14 cellular contexts compared by ENCODE assay signal in the genomic region with DNA sequence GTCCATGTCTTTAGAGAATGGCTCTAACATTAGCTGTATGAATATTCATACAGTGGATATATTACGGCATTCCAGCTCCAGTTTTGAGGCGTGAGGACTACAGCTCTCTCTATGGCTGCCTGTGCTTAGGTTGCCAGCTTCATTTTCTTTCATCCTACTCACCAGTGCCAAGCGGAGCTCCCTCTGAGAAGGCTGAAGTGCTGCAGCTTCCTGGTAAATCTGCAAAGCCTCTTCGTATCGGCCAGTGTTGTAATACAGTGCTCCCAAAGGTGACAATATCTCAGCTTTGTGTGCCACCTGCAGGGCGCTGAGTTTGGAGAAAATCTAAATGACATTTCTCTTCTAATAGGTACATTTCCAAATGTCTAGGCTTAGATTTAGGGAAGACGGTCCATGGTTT. TPM values are rescaled to one million over a fixed set of nuclear protein-coding genes. Genes with fewer than 3 reads are reported as not detected.
DNase-seq lines count a peak whose midpoint lies in the region; ATAC-seq and TF ChIP-seq lines count a peak whose summit lies in the region.
"Had no signal": no experiment of that assay in that cellular context is flagged by ENCODE, and none has a peak within 500 bp of the region (broad histone marks: within the 10 kb centered on the region; RNA-seq: fewer than 3 reads in every experiment).

No MANE protein-coding gene starts in this region.

- H3K4me1 ChIP-seq in Loucy (ENCODE audit: insufficient read depth, low read length, poor library complexity, severe bottlenecking), result no peaks in the 10 kb centered on the region
- H3K4me1 ChIP-seq in mucosa of descending colon (ENCODE audit: low read depth), result no peaks in the 10 kb centered on the region
- H3K4me1 ChIP-seq in ascending aorta, result no peaks in the 10 kb centered on the region

- no peaks in the 10 kb centered on the region for H3K36me3 Mint-ChIP-seq in mesothelial cell of epicardium
- H3K36me3 Mint-ChIP-seq: naive B cell had no signal

- no peaks in the 10 kb centered on the region for H3K27me3 Mint-ChIP-seq in mesothelial cell of epicardium (ENCODE audit: low read depth)

- intact Hi-C loops in mucosa of descending colon (cut with DNase I, micrococcal nuclease), result no loop called here
- intact Hi-C loops in ascending aorta (cut with DNase I), result no loop called here

- no peak overlapping the region for H3K27ac Mint-ChIP-seq in mesothelial cell of epicardium
- H3K27ac Mint-ChIP-seq: naive B cell had no signal

- peak; percentile 44 for ATAC-seq in mucosa of descending colon
- no peak for ATAC-seq in HG03280 (IDR thresholded peaks at IDR 0.05; ENCODE audit: unreplicated experiment)
- ATAC-seq: GM12878 had no signal

- H3K36me3 ChIP-seq in Loucy (ENCODE audit: insufficient read depth, low read length) (no peaks in the 10 kb centered on the region), mucosa of descending colon (ENCODE audit: low read depth) (no peaks in the 10 kb centered on the region), ascending aorta (peaks cover 0 to 43% of the 10 kb centered on the region in 2 donors)

- H3K27me3 ChIP-seq in Loucy (ENCODE audit: insufficient read depth, low read length, poor library complexity, severe bottlenecking), result no peaks in the 10 kb centered on the region
- no peaks in the 10 kb centered on the region for H3K27me3 ChIP-seq in ascending aorta

- H3K9me2 ChIP-seq in Loucy (replicated peaks; ENCODE audit: low read depth, low read length), result no peaks in the 10 kb centered on the region

- H2AFZ ChIP-seq in Loucy (ENCODE audit: low read length), result no peak overlapping the region; the same call in 1 of the 2 replicates

- no peak overlapping the region for H3K27ac ChIP-seq in VCaP
- H3K27ac ChIP-seq in ascending aorta, result no peak overlapping the region

- no peak overlapping the region for H3K4me3 ChIP-seq in Loucy (ENCODE audit: low read length, poor library complexity, severe bottlenecking)
- H3K4me3 ChIP-seq in mucosa of descending colon, result no peak overlapping the region
- H3K4me3 ChIP-seq in ascending aorta, result no peak overlapping the region
- H3K4me3 ChIP-seq: GM12878 had no signal

- H3K9ac ChIP-seq in Loucy (ENCODE audit: low read depth, low read length, poor library complexity, severe bottlenecking), result no peak overlapping the region

- H3K79me2 ChIP-seq in Loucy (ENCODE audit: insufficient read depth, low read length), result no peaks in the 10 kb centered on the region

- no peaks in the 10 kb centered on the region for H4K20me1 ChIP-seq in Loucy (ENCODE audit: insufficient read depth, low read length, poor library complexity, severe bottlenecking)

- peak; percentile 45 for TF ChIP-seq CTCF in Loucy (conservative IDR thresholded peaks at IDR 0.05; ENCODE audit: low read length)
- peak; percentile 70 for TF ChIP-seq CTCF in VCaP (conservative IDR thresholded peaks at IDR 0.05)
- no peak for TF ChIP-seq CTCF in mucosa of descending colon (IDR thresholded peaks at IDR 0.05)
- TF ChIP-seq CTCF in ascending aorta (IDR thresholded peaks at IDR 0.05), result no peak
- TF ChIP-seq CTCF in mesothelial cell of epicardium (IDR thresholded peaks at IDR 0.05; ENCODE audit: unreplicated experiment), result no peak

- no peaks in the 10 kb centered on the region for H3F3A ChIP-seq in Loucy (ENCODE audit: low read depth)

- no peak overlapping the region for H3K4me2 ChIP-seq in Loucy (ENCODE audit: low read depth, low read length, poor library complexity, severe bottlenecking)

- no peaks in the 10 kb centered on the region for H3K9me3 Mint-ChIP-seq in mesothelial cell of epicardium
- H3K9me3 Mint-ChIP-seq: central memory CD8-positive, alpha-beta T cell; naive B cell had no signal

- DNase-seq in DMS53 treated with DMSO at 0.1 percent for 48 hours (lab: John Stamatoyannopoulos, UW; ENCODE audit: unreplicated experiment), result peak; percentile 11
- DNase-seq in mucosa of descending colon, result peak in 2 of 3 donors; percentile 21 to 30
- DNase-seq in ascending aorta (ENCODE audit: low spot score in 2 of 2), result no peak
- no peak for DNase-seq in mesothelial cell of epicardium (ENCODE audit: low spot score in 2 of 2, unreplicated experiment in 2 of 2)
- no peak for DNase-seq in stimulated activated CD4-positive, alpha-beta T cell treated with anti-CD3 and anti-CD28 coated beads, Interleukin-4, amount 100 ng/mL, for 24 hours
- DNase-seq: activated CD4-positive, alpha-beta T cell treated with anti-CD3 and anti-CD28 coated beads, Interleukin-2, amount 50 U/mL, for 1 hour; activated gamma-delta T cell; GOT3; naive B cell had no signal

- H3K4me3 Mint-ChIP-seq in mesothelial cell of epicardium, result no peak overlapping the region
- H3K4me3 Mint-ChIP-seq: central memory CD8-positive, alpha-beta T cell; naive B cell had no signal

- H3K9me3 ChIP-seq in Loucy (ENCODE audit: insufficient read depth, low read depth, low read length), result no peaks in the 10 kb centered on the region
- H3K9me3 ChIP-seq in mucosa of descending colon, result no peaks in the 10 kb centered on the region
- no peaks in the 10 kb centered on the region for H3K9me3 ChIP-seq in ascending aorta

- H3K4me1 Mint-ChIP-seq in mesothelial cell of epicardium, result peaks cover 3% of the 10 kb centered on the region
- H3K4me1 Mint-ChIP-seq: central memory CD8-positive, alpha-beta T cell; naive B cell had no signal

RNA-seq across cellular contexts. Expression of a gene that starts 19.8 kb away (rescaled TPM):
- total RNA-seq in mucosa of descending colon (under 1 TPM in 1 of 3 donors, not detected in 2; 0.70 TPM), ascending aorta (2.6 TPM), mesothelial cell of epicardium (not detected in 3 replicates)
- total RNA-seq: GM12878 had no signal

Comparison
In these comparisons a context has a peak if more than half of its experiments do, and no peak if none do; other contexts are left out.
1. DNase-seq: peak in DMS53 treated with DMSO at 0.1 percent for 48 hours (single experiment) and mucosa of descending colon (2 of 3); none in ascending aorta (0 of 2), mesothelial cell of epicardium (0 of 2) and stimulated activated CD4-positive, alpha-beta T cell treated with anti-CD3 and anti-CD28 coated beads, Interleukin-4, amount 100 ng/mL, for 24 hours (single experiment).
2. CTCF ChIP-seq: peak in Loucy (single experiment) and VCaP (single experiment); none in mucosa of descending colon (single experiment), ascending aorta (0 of 3) and mesothelial cell of epicardium (single experiment).